Comparison of ENCODE assay signal across 13 cellular contexts in the genomic region with DNA sequence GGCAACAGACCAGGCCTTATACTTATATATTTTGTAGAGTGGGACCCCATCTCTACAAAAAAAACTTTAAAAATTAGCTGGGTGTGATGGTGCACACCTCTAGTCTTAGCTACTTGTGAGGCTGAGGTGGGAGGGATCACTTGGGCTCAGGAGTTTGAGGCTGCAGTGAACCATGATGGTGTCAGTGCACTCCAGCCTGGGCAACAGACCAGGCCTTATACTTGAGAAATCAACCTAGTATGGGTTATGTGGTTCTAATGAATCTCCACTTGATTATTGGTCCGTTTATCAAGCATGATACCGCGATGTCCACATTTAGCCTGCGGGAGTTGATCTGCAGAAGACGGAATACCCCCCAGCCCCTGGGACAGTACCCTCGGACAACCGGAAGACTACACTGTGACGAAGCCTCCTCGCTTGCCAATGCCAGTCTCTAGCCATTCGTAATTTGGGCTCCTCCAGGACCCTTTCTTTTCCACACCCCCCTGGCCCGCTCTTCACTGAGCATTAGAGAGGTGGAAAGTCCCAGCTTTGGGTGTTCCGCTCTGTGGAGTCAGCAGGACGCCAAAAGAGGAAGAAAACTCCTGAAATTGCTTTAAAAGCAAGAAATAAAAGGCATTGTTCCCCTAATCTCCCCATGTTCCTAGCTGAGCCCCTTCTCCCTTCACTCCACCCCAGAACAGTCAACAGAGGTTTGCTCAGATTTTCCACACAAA. TPM values are rescaled to one million over a fixed set of nuclear protein-coding genes. Genes with fewer than 3 reads are reported as not detected.
DNase-seq lines count a peak whose midpoint lies in the region; ATAC-seq and TF ChIP-seq lines count a peak whose summit lies in the region.
"Had no signal": no experiment of that assay in that cellular context is flagged by ENCODE, and none has a peak within 500 bp of the region (broad histone marks: within the 10 kb centered on the region; RNA-seq: fewer than 3 reads in every experiment).

No MANE protein-coding gene starts in this region.

- peak overlapping the region in 3 of 4 donors; percentile 57 to 86 (median 77) for H3K4me3 Mint-ChIP-seq in IgD-negative memory B cell

- H3K4me1 ChIP-seq in gastroesophageal sphincter (peaks cover 3 to 72% (median 34%) of the 10 kb centered on the region in 3 donors), muscle layer of duodenum (ENCODE audit: control insufficient read depth in 1 of 2, insufficient read depth in 2 of 2, low read length in 2 of 2) (peaks cover 9 to 22% of the 10 kb centered on the region in 2 donors), thyroid gland (peaks cover 69 to 100% of the 10 kb centered on the region in 2 donors)

- H3K27ac ChIP-seq in gastroesophageal sphincter (peak overlapping the region in 3 of 4 donors; percentile 79 to 80 (median 80)), muscle layer of duodenum (ENCODE audit: low read length) (peak overlapping the region; percentile 35), thyroid gland (peak overlapping the region; percentile 90 to 96 (median 93))
- H3K27ac ChIP-seq: SK-N-MC had no signal

- no peak for TF ChIP-seq CTCF in gastroesophageal sphincter (IDR thresholded peaks at IDR 0.05)
- TF ChIP-seq CTCF in thyroid gland (IDR thresholded peaks at IDR 0.05): peak in 1 of 6 experiments; percentile 25

- H3K4me3 ChIP-seq in gastroesophageal sphincter (no peak overlapping the region), muscle layer of duodenum (ENCODE audit: low read depth in 1 of 2, low read length in 2 of 2) (no peak overlapping the region), thyroid gland (replicated peaks in 1 of 3) (no peak overlapping the region)
- H3K4me3 ChIP-seq: SK-N-MC had no signal

- peak overlapping the region; percentile 6 to 63 (median 62) for H3K27ac Mint-ChIP-seq in IgD-negative memory B cell

- ATAC-seq in gastroesophageal sphincter (no peak), HG03521 (IDR thresholded peaks at IDR 0.05; ENCODE audit: unreplicated experiment) (no peak)

- H3K9me3 Mint-ChIP-seq in IgD-negative memory B cell: no peaks in the 10 kb centered on the region

- no peak for TF ChIP-seq EP300 in gastroesophageal sphincter (IDR thresholded peaks at IDR 0.05)

- no peak for TF ChIP-seq POLR2A in gastroesophageal sphincter (IDR thresholded peaks at IDR 0.05)
- no peak for TF ChIP-seq POLR2A in thyroid gland (IDR thresholded peaks at IDR 0.05)

- intact Hi-C loops in thyroid gland (cut with DNase I): no loop called here

- H3K36me3 Mint-ChIP-seq in IgD-negative memory B cell: no peaks in the 10 kb centered on the region

- H3K27me3 ChIP-seq in gastroesophageal sphincter (no peaks in the 10 kb centered on the region), muscle layer of duodenum (ENCODE audit: low read depth, low read length) (no peaks in the 10 kb centered on the region), thyroid gland (no peaks in the 10 kb centered on the region)

- peak; percentile 96 for DNase-seq in thyroid gland
- no peak for DNase-seq in stimulated activated CD4-positive, alpha-beta T cell treated with anti-CD3 and anti-CD28 coated beads, Interleukin-12 subunit alpha, Interleukin-12 subunit beta, amount 100 ng/mL, for 4 hours
- DNase-seq in NCI-H2196 (lab: John Stamatoyannopoulos, UW; ENCODE audit: unreplicated experiment): no peak
- no peak for DNase-seq in activated T-cell treated with anti-CD3 and anti-CD28 coated beads, Interleukin-2, amount 50 U/mL, for 1 hour
- DNase-seq: activated CD4-positive, alpha-beta T cell treated with anti-CD3 and anti-CD28 coated beads, Interleukin-2, amount 50 U/mL, for 1 hour; activated naive CD4-positive, alpha-beta T cell treated with Interleukin-2 at 50 U/mL for 16 hours; left colon; NCI-H1417 had no signal

- peaks cover 6 to 12% (median 9%) of the 10 kb centered on the region in 3 donors for H3K4me1 Mint-ChIP-seq in IgD-negative memory B cell

- no peaks in the 10 kb centered on the region for H3K27me3 Mint-ChIP-seq in IgD-negative memory B cell

- 78 to 89% methylated on average over 5 to 11 of the region's 13 CpGs for WGBS in gastroesophageal sphincter (ENCODE audit: low coverage in 1 of 2), 2 donors
- WGBS in thyroid gland, 2 donors: 35 to 38% methylated on average over 13 of the region's 13 CpGs

- H3K9me3 ChIP-seq in gastroesophageal sphincter: no peaks in the 10 kb centered on the region
- no peaks in the 10 kb centered on the region for H3K9me3 ChIP-seq in muscle layer of duodenum (ENCODE audit: control insufficient read depth in 1 of 2, low read length in 2 of 2)
- H3K9me3 ChIP-seq in thyroid gland: no peaks in the 10 kb centered on the region

- no peaks in the 10 kb centered on the region for H3K36me3 ChIP-seq in gastroesophageal sphincter
- H3K36me3 ChIP-seq in muscle layer of duodenum (ENCODE audit: control insufficient read depth in 1 of 2, insufficient read depth in 2 of 2, low read length in 2 of 2): no peaks in the 10 kb centered on the region
- H3K36me3 ChIP-seq in thyroid gland: no peaks in the 10 kb centered on the region

RNA-seq across cellular contexts. Expression of a gene that starts 19.4 kb away (rescaled TPM):
- polyA plus RNA-seq in IgD-negative memory B cell: 0.03 TPM
- total RNA-seq in gastroesophageal sphincter (100 to 1,000 TPM in 1 of 4 donors, 10 to 100 TPM in 3; 45.9 to 158 (median 88.4) TPM), thyroid gland (100 to 1,000 TPM in 3 of 4 donors, 10 to 100 TPM in 1; 81.3 to 240 (median 189) TPM)

Comparison
In these comparisons a context has a peak if more than half of its experiments do, and no peak if none do; other contexts are left out.
1. H3K27ac ChIP-seq: peak in every context shown above with its lines; median percentile 93 in thyroid gland; 80 in gastroesophageal sphincter; 35 in muscle layer of duodenum.
2. DNase-seq: peak in thyroid gland (2 of 2); none in stimulated activated CD4-positive, alpha-beta T cell treated with anti-CD3 and anti-CD28 coated beads, Interleukin-12 subunit alpha, Interleukin-12 subunit beta, amount 100 ng/mL, for 4 hours (single experiment), NCI-H2196 (single experiment) and activated T-cell treated with anti-CD3 and anti-CD28 coated beads, Interleukin-2, amount 50 U/mL, for 1 hour (single experiment).